In genomic region chr5:61281686-61282085, GRCh38 we compare ENCODE assay signal across 16 cellular contexts.
"Had no signal": no experiment of that assay in that cellular context is flagged by ENCODE, and none has a peak within 500 bp of the region (broad histone marks: within the 10 kb centered on the region; RNA-seq: fewer than 3 reads in every experiment).

No MANE protein-coding gene starts in this region.

- H3K36me3 ChIP-seq: breast epithelium, colonic mucosa, esophagus squamous epithelium, heart left ventricle, transverse colon had no signal

- H3K4me1 ChIP-seq: breast epithelium had no signal

- H3K27me3 ChIP-seq: breast epithelium, colonic mucosa, dorsolateral prefrontal cortex, esophagus squamous epithelium, heart left ventricle, transverse colon had no signal

- H3K27ac ChIP-seq: breast epithelium, colonic mucosa, dorsolateral prefrontal cortex, heart left ventricle had no signal

- H3K4me3 ChIP-seq: breast epithelium, colonic mucosa, dorsolateral prefrontal cortex, esophagus squamous epithelium, heart left ventricle, transverse colon had no signal

- DNase-seq: activated naive CD4-positive, alpha-beta T cell treated with Interleukin-2 at 50 U/mL for 16 hours; activated naive CD8-positive, alpha-beta T cell treated with anti-CD3 and anti-CD28 coated beads for 36 hours; activated T-cell treated with anti-CD3 and anti-CD28 coated beads, Interleukin-2, amount 50 U/mL, for 48 hours; amniotic stem cell; colonic mucosa; dorsolateral prefrontal cortex; effector memory CD8-positive, alpha-beta T cell; esophagus squamous epithelium; heart left ventricle; left ventricle myocardium superior; midbrain; stimulated activated CD4-positive, alpha-beta T cell treated with anti-CD3 and anti-CD28 coated beads, Interleukin-2, amount 100 ng/mL, for 48 hours; stimulated activated CD8-positive, alpha-beta memory T cell treated with anti-CD3 and anti-CD28 coated beads, Interleukin-4, amount 100 ng/mL, for 48 hours; stimulated activated naive B cell treated with anti-CD40 and anti-IgM and Interleukin-4, amounts not matched to agents 10 μg/mL and 1 μg/mL and 100 μg/mL, for 72 hours; transverse colon had no signal

- H3K9me3 ChIP-seq: breast epithelium, colonic mucosa, esophagus squamous epithelium, heart left ventricle had no signal
